11 cellular contexts compared by ENCODE assay signal in the genomic region with DNA sequence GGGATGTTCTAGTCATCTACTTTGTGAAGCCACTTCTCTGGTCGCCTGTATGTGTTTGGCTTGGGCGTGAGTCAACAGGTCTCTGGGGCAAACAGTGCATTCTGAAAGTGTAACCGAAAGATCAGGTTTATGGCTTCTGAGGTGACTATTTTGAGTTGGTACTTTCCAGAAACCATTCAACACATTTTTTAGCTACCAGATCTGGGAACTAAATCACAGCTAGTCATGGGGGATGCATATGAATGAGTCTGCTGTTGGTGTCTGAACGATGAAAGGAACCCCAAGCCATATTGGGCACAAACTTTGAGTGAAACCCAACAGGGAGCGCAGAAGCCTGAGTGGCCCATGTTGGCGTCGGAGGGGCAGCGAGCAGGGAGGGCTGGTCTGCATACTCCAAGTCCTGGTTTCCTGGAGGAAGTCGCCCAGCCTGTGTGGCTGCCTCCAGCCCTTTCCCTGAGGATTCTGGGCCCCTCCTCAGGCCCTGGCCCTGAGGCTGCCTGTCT. TPM values are rescaled to one million over a fixed set of nuclear protein-coding genes. Genes with fewer than 3 reads are reported as not detected.
DNase-seq lines count a peak whose midpoint lies in the region; ATAC-seq lines count a peak whose summit lies in the region.
"Had no signal": no experiment of that assay in that cellular context is flagged by ENCODE, and none has a peak within 500 bp of the region (broad histone marks: within the 10 kb centered on the region; RNA-seq: fewer than 3 reads in every experiment).

No MANE protein-coding gene starts in this region.

- peak; percentile 87 for ATAC-seq in GM18520 (IDR thresholded peaks at IDR 0.05; ENCODE audit: unreplicated experiment)
- peak; percentile 84 for ATAC-seq in GM19455 (IDR thresholded peaks at IDR 0.05; ENCODE audit: unreplicated experiment)
- peak; percentile 84 for ATAC-seq in HG03039 (IDR thresholded peaks at IDR 0.05; ENCODE audit: unreplicated experiment)
- ATAC-seq: Panc1 had no signal

- DNase-seq in germinal center (ENCODE audit: low spot score) (peak; percentile 34), HCEC 1CT (no peak), HT-29 (ENCODE audit: low spot score) (no peak), NCI-H2029 treated with DMSO at 0.1 percent for 48 hours (lab: John Stamatoyannopoulos, UW) (no peak)
- DNase-seq: central memory CD4-positive, alpha-beta T cell; head of caudate nucleus; stimulated activated CD4-positive, alpha-beta T cell treated with anti-CD3 and anti-CD28 coated beads, Interleukin-2, amount 100 ng/mL, for 48 hours had no signal

RNA-seq across cellular contexts. Expression of a gene that starts 35.3 kb away (rescaled TPM):
- total RNA-seq in HT-29 (2014; rRNA removed; shearing (Covaris generic)) = not detected in 2 replicates
